In the genomic region with DNA sequence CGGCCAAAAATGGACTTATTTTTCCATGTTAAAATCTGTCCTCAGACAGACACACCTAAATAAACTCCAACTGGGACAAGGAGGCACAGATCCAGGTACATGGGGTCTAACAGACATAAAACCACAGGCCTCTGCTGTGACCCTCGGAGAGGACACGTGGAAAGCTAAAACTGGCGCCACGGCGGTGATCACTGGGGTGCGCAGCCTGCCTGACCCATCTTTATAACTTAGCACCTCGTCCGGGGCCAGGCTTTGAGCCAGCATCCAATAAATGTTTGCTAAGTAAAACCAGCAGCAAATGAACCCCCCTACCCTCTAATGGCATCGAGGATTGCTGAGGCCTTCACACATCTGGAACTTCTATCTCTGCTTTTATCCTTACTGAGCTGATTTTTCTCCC, we compare ENCODE assay signal across 26 cellular contexts.
"Had no signal": no experiment of that assay in that cellular context is flagged by ENCODE, and none has a peak within 500 bp of the region (broad histone marks: within the 10 kb centered on the region; RNA-seq: fewer than 3 reads in every experiment).

No MANE protein-coding gene starts in this region.

- H3K27ac Mint-ChIP-seq: immature natural killer cell; stimulated activated effector memory CD8-positive, alpha-beta T cell treated with anti-CD3 and anti-CD28 coated beads, Interleukin-12 subunit alpha, Interleukin-12 subunit beta, amount 100 ng/mL, for 72 hours; type B pancreatic cell had no signal

- H3K27ac ChIP-seq: coronary artery, esophagus squamous epithelium, heart right ventricle, neutrophil, pancreas, sigmoid colon, stomach, tibial artery had no signal

- H3K27me3 ChIP-seq: heart right ventricle, pancreas, sigmoid colon, stomach had no signal

- H3K4me1 ChIP-seq: esophagus squamous epithelium, pancreas, tibial artery had no signal

- H3K36me3 Mint-ChIP-seq: immature natural killer cell; naive thymus-derived CD4-positive, alpha-beta T cell; stimulated activated effector memory CD8-positive, alpha-beta T cell treated with anti-CD3 and anti-CD28 coated beads, Interleukin-12 subunit alpha, Interleukin-12 subunit beta, amount 100 ng/mL, for 72 hours; type B pancreatic cell had no signal

- H3K4me3 Mint-ChIP-seq: central memory CD8-positive, alpha-beta T cell; immature natural killer cell; naive thymus-derived CD4-positive, alpha-beta T cell; stimulated activated effector memory CD8-positive, alpha-beta T cell treated with anti-CD3 and anti-CD28 coated beads, Interleukin-12 subunit alpha, Interleukin-12 subunit beta, amount 100 ng/mL, for 72 hours; type B pancreatic cell had no signal

- H3K36me3 ChIP-seq: esophagus squamous epithelium, heart right ventricle, neutrophil, pancreas, sigmoid colon, stomach, tibial artery had no signal

- H3K4me3 ChIP-seq: coronary artery, esophagus squamous epithelium, heart right ventricle, pancreas, sigmoid colon, stomach, tibial artery had no signal

- H3K9me3 Mint-ChIP-seq: central memory CD8-positive, alpha-beta T cell; immature natural killer cell; naive thymus-derived CD4-positive, alpha-beta T cell; stimulated activated effector memory CD8-positive, alpha-beta T cell treated with anti-CD3 and anti-CD28 coated beads, Interleukin-12 subunit alpha, Interleukin-12 subunit beta, amount 100 ng/mL, for 72 hours; type B pancreatic cell had no signal

- H3K4me1 Mint-ChIP-seq: central memory CD8-positive, alpha-beta T cell; immature natural killer cell; naive thymus-derived CD4-positive, alpha-beta T cell; stimulated activated effector memory CD8-positive, alpha-beta T cell treated with anti-CD3 and anti-CD28 coated beads, Interleukin-12 subunit alpha, Interleukin-12 subunit beta, amount 100 ng/mL, for 72 hours had no signal

- H3K9me3 ChIP-seq: esophagus squamous epithelium, heart right ventricle, neutrophil, pancreas, sigmoid colon, stomach, tibial artery had no signal

- ATAC-seq: naive thymus-derived CD4-positive, alpha-beta T cell; pancreas had no signal

- DNase-seq: dermis blood vessel endothelial cell; effector memory CD4-positive, alpha-beta T cell; erythroblast; esophagus squamous epithelium; foreskin melanocyte; glutamatergic neuron; heart right ventricle; hippocampal formation; immature natural killer cell; mesenchymal stem cell; midbrain; naive thymus-derived CD4-positive, alpha-beta T cell; pancreas; retina; sigmoid colon; stimulated activated CD4-positive, alpha-beta T cell treated with anti-CD3 and anti-CD28 coated beads, Interleukin-2, amount 100 ng/mL, for 24 hours; stimulated activated CD4-positive, alpha-beta T cell treated with anti-CD3 and anti-CD28 coated beads, Interleukin-4, amount 100 ng/mL, for 24 hours; stimulated activated naive CD4-positive, alpha-beta T cell treated with Interleukin-2 at 50 U/mL for 16 hours; stomach; tibial artery had no signal

- FAIRE-seq: endometrium, pancreas had no signal
